In the genomic region with DNA sequence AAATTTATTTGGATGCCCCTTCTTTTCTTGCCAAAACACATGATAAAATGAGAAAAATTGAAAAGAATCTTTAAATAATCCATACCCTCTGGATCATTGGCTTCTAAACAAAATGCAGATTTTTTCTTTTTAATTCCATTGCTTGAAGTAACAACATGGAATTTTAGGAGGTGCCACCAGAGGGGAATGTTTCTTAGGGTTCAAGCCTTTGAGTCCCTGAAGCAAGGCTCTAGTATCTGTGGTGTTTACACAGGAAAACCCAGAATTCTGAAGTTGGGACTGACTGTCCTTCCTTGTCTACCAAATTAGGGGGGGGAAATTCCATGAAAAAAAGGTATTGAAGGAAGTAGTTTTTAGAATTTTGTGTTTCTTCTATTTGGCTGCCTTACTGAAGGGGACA, we compare ENCODE assay signal across 9 cellular contexts.
DNase-seq lines count a peak whose midpoint lies in the region; ATAC-seq and TF ChIP-seq lines count a peak whose summit lies in the region.
"Had no signal": no experiment of that assay in that cellular context is flagged by ENCODE, and none has a peak within 500 bp of the region (broad histone marks: within the 10 kb centered on the region; RNA-seq: fewer than 3 reads in every experiment).

No MANE protein-coding gene starts in this region.

- ATAC-seq in Right ventricle myocardium superior (ENCODE audit: poor library complexity): no peak
- no peak for ATAC-seq in activated T-helper 17 cell treated with anti-CD3 and anti-CD28 coated beads, Interleukin-2, amount 50 U/mL, for 72 hours (replicated peaks)
- peak; percentile 35 for ATAC-seq in left colon
- ATAC-seq in GM18511 (IDR thresholded peaks at IDR 0.05; ENCODE audit: unreplicated experiment): no peak

- H3K36me3 ChIP-seq in cardiac muscle cell (no peaks in the 10 kb centered on the region), uterus (no peaks in the 10 kb centered on the region)

- H3K4me3 Mint-ChIP-seq in activated T-helper 17 cell treated with anti-CD3 and anti-CD28 coated beads, Interleukin-2, amount 50 U/mL, for 72 hours: no peak overlapping the region

- no peak overlapping the region for H3K27ac ChIP-seq in cardiac muscle cell
- H3K27ac ChIP-seq in uterus: peak overlapping the region; percentile 50 to 69

- no peaks in the 10 kb centered on the region for H3K36me3 Mint-ChIP-seq in activated T-helper 17 cell treated with anti-CD3 and anti-CD28 coated beads, Interleukin-2, amount 50 U/mL, for 72 hours (ENCODE audit: low read depth)

- peaks cover 6% of the 10 kb centered on the region for H3K4me1 Mint-ChIP-seq in activated T-helper 17 cell treated with anti-CD3 and anti-CD28 coated beads, Interleukin-2, amount 50 U/mL, for 72 hours

- TF ChIP-seq CTCF in cardiac muscle cell (IDR thresholded peaks at IDR 0.05; ENCODE audit: low read depth, low read length) (peak; percentile 41), uterus (IDR thresholded peaks at IDR 0.05) (no peak)

- H3K9me3 ChIP-seq in cardiac muscle cell (ENCODE audit: low read depth) (no peaks in the 10 kb centered on the region), uterus (no peaks in the 10 kb centered on the region)

- no peak for TF ChIP-seq POLR2A in uterus (IDR thresholded peaks at IDR 0.05)

- H3K4me3 ChIP-seq in cardiac muscle cell (no peak overlapping the region), uterus (no peak overlapping the region)

- H3K27me3 ChIP-seq in cardiac muscle cell (no peaks in the 10 kb centered on the region), uterus (no peaks in the 10 kb centered on the region)

- no peaks in the 10 kb centered on the region for H3K9me3 Mint-ChIP-seq in activated T-helper 17 cell treated with anti-CD3 and anti-CD28 coated beads, Interleukin-2, amount 50 U/mL, for 72 hours

- peak overlapping the region; percentile 29 for H3K27ac Mint-ChIP-seq in activated T-helper 17 cell treated with anti-CD3 and anti-CD28 coated beads, Interleukin-2, amount 50 U/mL, for 72 hours

- peaks cover 34% of the 10 kb centered on the region for H3K4me1 ChIP-seq in cardiac muscle cell (ENCODE audit: low read depth)
- peaks cover 0 to 4% of the 10 kb centered on the region in 2 donors for H3K4me1 ChIP-seq in uterus

- DNase-seq in cardiac muscle cell (ENCODE audit: low read depth in 1 of 2, low spot score in 1 of 2) (peak in 1 of 2 donors; percentile 64), Right ventricle myocardium superior (no peak), left colon (no peak), uterus (no peak), NCI-H524 treated with DMSO at 0.1 percent for 48 hours (lab: John Stamatoyannopoulos, UW) (no peak), AML-193 (lab: John Stamatoyannopoulos, UW) (no peak)
- DNase-seq: NCI-H526 had no signal

- no peaks in the 10 kb centered on the region for H3K27me3 Mint-ChIP-seq in activated T-helper 17 cell treated with anti-CD3 and anti-CD28 coated beads, Interleukin-2, amount 50 U/mL, for 72 hours

- intact Hi-C loops in Right ventricle myocardium superior (cut with DNase I) (no loop called here), left colon (cut with DNase I, micrococcal nuclease) (no loop called here), uterus (cut with DNase I; ENCODE audit: low total_unique reads) (no loop called here)
